ENCODE assay signal across 8 cellular contexts in the genomic region with DNA sequence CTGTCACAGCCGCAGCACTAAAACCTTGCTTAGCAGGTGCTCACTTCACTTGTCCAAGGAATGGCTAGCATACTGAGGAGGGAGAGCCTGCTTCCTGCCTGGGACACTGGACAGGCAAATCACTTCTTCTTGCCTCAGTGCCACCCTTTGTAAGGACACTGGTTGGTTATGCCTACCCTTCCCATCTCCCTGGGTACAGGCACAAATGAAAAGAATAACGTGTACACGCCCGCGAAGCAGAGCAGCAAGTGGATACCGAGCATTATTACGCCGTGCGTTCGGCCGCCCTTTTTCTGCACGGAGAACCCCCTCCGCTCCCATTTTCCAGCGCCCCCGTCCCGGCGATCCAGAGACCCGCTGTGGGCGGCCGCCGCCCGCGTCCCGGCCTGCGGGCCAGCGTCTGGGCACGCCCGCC.
DNase-seq lines count a peak whose midpoint lies in the region; ATAC-seq and TF ChIP-seq lines count a peak whose summit lies in the region.

No MANE protein-coding gene starts in this region.

- peak; percentile 39 for ATAC-seq in GM19455 (IDR thresholded peaks at IDR 0.05; ENCODE audit: unreplicated experiment)
- peak; percentile 26 for ATAC-seq in HG03439 (IDR thresholded peaks at IDR 0.05; ENCODE audit: unreplicated experiment)

- no peaks in the 10 kb centered on the region for H3K36me3 ChIP-seq in neutrophil

- DNase-seq in ELR (ENCODE audit: low read depth) (peak; percentile 41), fibroblast of pulmonary artery (ENCODE audit: low read depth) (no peak)
- DNase-seq in activated CD4-positive, CD25-positive, alpha-beta regulatory T cell treated with anti-CD3 and anti-CD28 coated beads, Interleukin-2, amount 50 U/mL, for 72 hours, result no peak
- DNase-seq in NK-92 treated with Interleukin-12 subunit alpha and Interleukin-12 subunit beta, amount 100 ng/mL, for 24 hours (lab: John Stamatoyannopoulos, UW), result no peak

- TF ChIP-seq CTCF in VCaP (conservative IDR thresholded peaks at IDR 0.05) (no peak), fibroblast of pulmonary artery (IDR thresholded peaks at IDR 0.05; ENCODE audit: low read length, missing control alignments) (no peak), neutrophil (IDR thresholded peaks at IDR 0.05) (no peak)

- peaks cover 61 to 64% of the 10 kb centered on the region in 2 experiments for H3K4me1 ChIP-seq in neutrophil (ENCODE audit: control insufficient read depth in 1 of 2, insufficient read depth in 1 of 2, low read depth in 1 of 2, low read length in 1 of 2)

- no peaks in the 10 kb centered on the region for H3K9me3 ChIP-seq in neutrophil

- H3K27ac ChIP-seq in VCaP (peak overlapping the region; percentile 86), neutrophil (peak overlapping the region; percentile 93)

- no peaks in the 10 kb centered on the region for H3K27me3 ChIP-seq in neutrophil

- H3K4me3 ChIP-seq in fibroblast of pulmonary artery (replicated peaks; ENCODE audit: low read depth, low read length) (peak overlapping the region; percentile 85), neutrophil (ENCODE audit: low read depth in 1 of 2, low read length in 1 of 2) (peak overlapping the region; percentile 71 to 78)
